In genomic region chr19:44661904-44662303, GRCh38 we compare ENCODE assay signal across 38 cellular contexts. TPM values are rescaled to one million over a fixed set of nuclear protein-coding genes. Genes with fewer than 3 reads are reported as not detected.
"Had no signal": no experiment of that assay in that cellular context is flagged by ENCODE, and none has a peak within 500 bp of the region (broad histone marks: within the 10 kb centered on the region; RNA-seq: fewer than 3 reads in every experiment).

No MANE protein-coding gene starts in this region.

- H3K27me3 ChIP-seq: ascending aorta, cardiac muscle cell, pancreas, sigmoid colon, stomach, thyroid gland, upper lobe of left lung, vagina had no signal

- DNase-seq: activated CD4-positive, alpha-beta memory T cell treated with anti-CD3 and anti-CD28 coated beads for 36 hours; activated CD4-positive, alpha-beta T cell treated with anti-CD3 and anti-CD28 coated beads for 48 hours; activated CD8-positive, alpha-beta memory T cell treated with anti-CD3 and anti-CD28 coated beads, Interleukin-2, amount 50 U/mL, for 4 hours; activated gamma-delta T cell; activated naive CD4-positive, alpha-beta T cell treated with anti-CD3 and anti-CD28 coated beads, Interleukin-2, amount 10 ng/mL, durations not matched to agents 7 days and 5 days; activated naive CD8-positive, alpha-beta T cell treated with anti-CD3 and anti-CD28 coated beads, Interleukin-2, amount 10 ng/mL, durations not matched to agents 7 days and 5 days; activated T-cell treated with anti-CD3 and anti-CD28 coated beads, Interleukin-2, amount 50 U/mL, for 1 hour; cerebellar nuclear complex; effector memory CD8-positive, alpha-beta T cell; glutamatergic neuron; hippocampal formation; left cardiac atrium; left ventricle myocardium superior; mammary epithelial cell; naive thymus-derived CD4-positive, alpha-beta T cell; nucleus accumbens; pancreas; retina; sigmoid colon; stimulated activated CD4-positive, alpha-beta T cell treated with anti-CD3 and anti-CD28 coated beads, Interleukin-2, amount 100 ng/mL, for 24 hours; stimulated activated naive B cell treated with anti-CD40 and anti-IgM and Interleukin-4, amounts not matched to agents 10 μg/mL and 1 μg/mL and 100 μg/mL, for 72 hours; stomach; thyroid gland; upper lobe of left lung had no signal

- ATAC-seq: activated CD4-positive, CD25-positive, alpha-beta regulatory T cell treated with anti-CD3 and anti-CD28 coated beads, Interleukin-2, amount 50 U/mL, for 24 hours; effector memory CD8-positive, alpha-beta T cell; esophagus mucosa; left cardiac atrium; left ventricle myocardium superior; naive thymus-derived CD4-positive, alpha-beta T cell; pancreas; stimulated activated naive B cell treated with anti-CD40 and anti-IgM and Interleukin-4, amounts not matched to agents 10 μg/mL and 1 μg/mL and 100 μg/mL, for 72 hours had no signal

- H3K36me3 Mint-ChIP-seq: activated CD4-positive, alpha-beta memory T cell treated with anti-CD3 and anti-CD28 coated beads for 36 hours; activated naive CD4-positive, alpha-beta T cell treated with anti-CD3 and anti-CD28 coated beads, Interleukin-2, amount 10 ng/mL, durations not matched to agents 7 days and 5 days had no signal

- H3K4me2 ChIP-seq: smooth muscle cell had no signal

- H3K4me3 Mint-ChIP-seq: activated CD4-positive, alpha-beta memory T cell treated with anti-CD3 and anti-CD28 coated beads for 36 hours; activated naive CD4-positive, alpha-beta T cell treated with anti-CD3 and anti-CD28 coated beads, Interleukin-2, amount 10 ng/mL, durations not matched to agents 7 days and 5 days; activated naive CD8-positive, alpha-beta T cell treated with anti-CD3 and anti-CD28 coated beads, Interleukin-2, amount 10 ng/mL, durations not matched to agents 7 days and 5 days; activated T-helper 1 cell treated with anti-CD3 and anti-CD28 coated beads, Interleukin-12 subunit alpha, Interleukin-12 subunit beta, Interleukin-2, Interleukin-4 antibody, amounts not matched to agents 30 ng/mL and 10 ng/mL and 1 ng/mL, durations not matched to agents 14 hours and 24 hours and 36 hours; brain; effector memory CD8-positive, alpha-beta T cell; naive thymus-derived CD4-positive, alpha-beta T cell; neural crest cell; stimulated activated naive B cell treated with anti-CD40 and anti-IgM and Interleukin-4, amounts not matched to agents 10 μg/mL and 1 μg/mL and 100 μg/mL, for 72 hours had no signal

- H3K27ac ChIP-seq: ascending aorta, cardiac muscle cell, coronary artery, pancreas, sigmoid colon, stomach, thyroid gland, upper lobe of left lung, vagina had no signal

- H3K27ac Mint-ChIP-seq: activated CD4-positive, alpha-beta memory T cell treated with anti-CD3 and anti-CD28 coated beads for 36 hours; activated naive CD4-positive, alpha-beta T cell treated with anti-CD3 and anti-CD28 coated beads, Interleukin-2, amount 10 ng/mL, durations not matched to agents 7 days and 5 days; activated naive CD8-positive, alpha-beta T cell treated with anti-CD3 and anti-CD28 coated beads, Interleukin-2, amount 10 ng/mL, durations not matched to agents 7 days and 5 days; activated T-helper 1 cell treated with anti-CD3 and anti-CD28 coated beads, Interleukin-12 subunit alpha, Interleukin-12 subunit beta, Interleukin-2, Interleukin-4 antibody, amounts not matched to agents 30 ng/mL and 10 ng/mL and 1 ng/mL, durations not matched to agents 14 hours and 24 hours and 36 hours; effector memory CD8-positive, alpha-beta T cell; naive thymus-derived CD4-positive, alpha-beta T cell; stimulated activated naive B cell treated with anti-CD40 and anti-IgM and Interleukin-4, amounts not matched to agents 10 μg/mL and 1 μg/mL and 100 μg/mL, for 72 hours had no signal

- H3K27me3 Mint-ChIP-seq: activated CD4-positive, alpha-beta memory T cell treated with anti-CD3 and anti-CD28 coated beads for 36 hours; activated naive CD4-positive, alpha-beta T cell treated with anti-CD3 and anti-CD28 coated beads, Interleukin-2, amount 10 ng/mL, durations not matched to agents 7 days and 5 days; activated naive CD8-positive, alpha-beta T cell treated with anti-CD3 and anti-CD28 coated beads, Interleukin-2, amount 10 ng/mL, durations not matched to agents 7 days and 5 days; brain; naive thymus-derived CD4-positive, alpha-beta T cell; stimulated activated naive B cell treated with anti-CD40 and anti-IgM and Interleukin-4, amounts not matched to agents 10 μg/mL and 1 μg/mL and 100 μg/mL, for 72 hours had no signal

- H3K4me3 ChIP-seq: ascending aorta, cardiac muscle cell, coronary artery, pancreas, prostate gland, sigmoid colon, smooth muscle cell, stomach, thyroid gland, upper lobe of left lung, vagina had no signal

- H3K9me3 Mint-ChIP-seq: activated CD4-positive, alpha-beta memory T cell treated with anti-CD3 and anti-CD28 coated beads for 36 hours; activated naive CD4-positive, alpha-beta T cell treated with anti-CD3 and anti-CD28 coated beads, Interleukin-2, amount 10 ng/mL, durations not matched to agents 7 days and 5 days; activated naive CD8-positive, alpha-beta T cell treated with anti-CD3 and anti-CD28 coated beads, Interleukin-2, amount 10 ng/mL, durations not matched to agents 7 days and 5 days; activated T-helper 1 cell treated with anti-CD3 and anti-CD28 coated beads, Interleukin-12 subunit alpha, Interleukin-12 subunit beta, Interleukin-2, Interleukin-4 antibody, amounts not matched to agents 30 ng/mL and 10 ng/mL and 1 ng/mL, durations not matched to agents 14 hours and 24 hours and 36 hours; brain; effector memory CD8-positive, alpha-beta T cell; neural crest cell had no signal

- H3K4me1 ChIP-seq: ascending aorta, pancreas, prostate gland, thyroid gland had no signal

- H3K36me3 ChIP-seq: prostate gland had no signal

- H3K4me1 Mint-ChIP-seq: activated naive CD4-positive, alpha-beta T cell treated with anti-CD3 and anti-CD28 coated beads, Interleukin-2, amount 10 ng/mL, durations not matched to agents 7 days and 5 days had no signal

- H3K9me3 ChIP-seq: ascending aorta, pancreas, prostate gland, sigmoid colon, stomach, thyroid gland, upper lobe of left lung, vagina had no signal

RNA-seq across cellular contexts. Expression of gene CEACAM19, which starts 9.4 kb away (rescaled TPM):
- polyA plus RNA-seq: naive thymus-derived CD4-positive, alpha-beta T cell had no signal

RNA-seq across cellular contexts. Expression of gene CEACAM16, which starts 37.0 kb away (rescaled TPM):
- total RNA-seq: activated CD4-positive, alpha-beta memory T cell treated with anti-CD3 and anti-CD28 coated beads for 36 hours; activated CD8-positive, alpha-beta memory T cell treated with anti-CD3 and anti-CD28 coated beads for 36 hours; activated naive CD8-positive, alpha-beta T cell treated with anti-CD3 and anti-CD28 coated beads, Interleukin-2, amount 10 ng/mL, durations not matched to agents 7 days and 5 days; activated T-helper 1 cell treated with anti-CD3 and anti-CD28 coated beads, Interleukin-12 subunit alpha, Interleukin-12 subunit beta, Interleukin-2, Interleukin-4 antibody, amounts not matched to agents 30 ng/mL and 10 ng/mL and 1 ng/mL, durations not matched to agents 14 hours and 24 hours and 36 hours; ascending aorta; cardiac muscle cell; esophagus mucosa; frontal cortex; left cardiac atrium; left ventricle myocardium superior; mammary epithelial cell; naive thymus-derived CD4-positive, alpha-beta T cell; neural crest cell; prostate gland; sigmoid colon; smooth muscle cell; stomach; upper lobe of left lung; vagina had no signal
- polyA plus RNA-seq: cardiac muscle cell; keratinocyte; mammary epithelial cell; naive thymus-derived CD4-positive, alpha-beta T cell; sigmoid colon; smooth muscle cell; stomach had no signal

RNA-seq across cellular contexts. Expression of gene IGSF23, which starts 48.5 kb away (rescaled TPM):
- total RNA-seq: activated CD4-positive, alpha-beta memory T cell treated with anti-CD3 and anti-CD28 coated beads for 36 hours; activated CD8-positive, alpha-beta memory T cell treated with anti-CD3 and anti-CD28 coated beads for 36 hours; activated naive CD8-positive, alpha-beta T cell treated with anti-CD3 and anti-CD28 coated beads, Interleukin-2, amount 10 ng/mL, durations not matched to agents 7 days and 5 days; activated T-helper 1 cell treated with anti-CD3 and anti-CD28 coated beads, Interleukin-12 subunit alpha, Interleukin-12 subunit beta, Interleukin-2, Interleukin-4 antibody, amounts not matched to agents 30 ng/mL and 10 ng/mL and 1 ng/mL, durations not matched to agents 14 hours and 24 hours and 36 hours; ascending aorta; cardiac muscle cell; esophagus mucosa; frontal cortex; left cardiac atrium; left ventricle myocardium superior; mammary epithelial cell; naive thymus-derived CD4-positive, alpha-beta T cell; neural crest cell; prostate gland; sigmoid colon; smooth muscle cell; thyroid gland; upper lobe of left lung; vagina had no signal
- polyA plus RNA-seq: cardiac muscle cell; mammary epithelial cell; naive thymus-derived CD4-positive, alpha-beta T cell; sigmoid colon; smooth muscle cell; stomach had no signal
